Comparison of ENCODE assay signal across 1 cellular context in the genomic region with DNA sequence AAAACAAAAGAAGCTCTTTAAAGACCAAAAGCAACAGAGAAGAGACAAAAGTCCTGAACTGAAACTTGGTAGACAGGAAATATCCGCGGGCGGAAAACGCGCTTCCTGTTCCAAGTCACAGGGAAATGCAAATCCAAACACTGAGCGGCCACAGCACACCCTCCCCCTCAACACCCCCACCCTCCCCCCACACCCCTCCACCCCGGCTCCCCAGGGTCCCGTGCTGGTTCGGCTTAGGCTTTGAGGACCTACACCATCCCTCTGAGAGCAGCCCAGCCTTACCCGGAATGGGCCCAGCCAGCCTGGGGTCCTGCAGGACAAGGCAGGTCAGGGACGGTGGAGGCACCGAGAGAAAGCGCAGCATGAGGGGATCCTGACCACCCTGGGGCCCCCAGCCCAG.
TF ChIP-seq lines count a peak whose summit lies in the region.

No MANE protein-coding gene starts in this region.

TF ChIP-seq in GM23338, 12 proteins besides CTCF, POLR2A, EP300 and RAD21 (continued from another document):
- TF ChIP-seq ETS1 (IDR thresholded peaks at IDR 0.05) = no peak
- no peak for TF ChIP-seq ZNF114 (CRISPR knock-in tag; IDR thresholded peaks at IDR 0.05)
- no peak for TF ChIP-seq REST (IDR thresholded peaks at IDR 0.05; ENCODE audit: unreplicated experiment)
